18 cellular contexts compared by ENCODE assay signal in the genomic region with DNA sequence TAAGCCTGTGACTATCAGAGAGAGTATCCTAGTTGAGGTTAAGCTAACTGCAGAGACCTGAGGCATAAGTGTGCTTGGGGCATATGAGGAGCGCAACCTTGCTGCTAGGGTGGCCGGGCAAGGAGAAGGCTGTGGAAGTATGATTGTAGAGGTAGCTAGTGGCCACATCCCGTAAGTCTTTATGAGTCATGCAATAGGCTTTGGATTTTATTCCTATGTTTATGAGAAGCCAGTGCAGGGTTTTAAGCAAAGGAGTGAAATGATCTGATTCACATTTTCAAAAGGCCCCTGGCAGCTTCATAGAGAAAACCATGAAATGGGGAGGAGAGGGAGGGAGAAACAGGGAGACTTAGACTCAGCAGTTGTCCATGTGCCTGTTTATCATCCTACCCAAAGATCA.
"Had no signal": no experiment of that assay in that cellular context is flagged by ENCODE, and none has a peak within 500 bp of the region (broad histone marks: within the 10 kb centered on the region; RNA-seq: fewer than 3 reads in every experiment).

No MANE protein-coding gene starts in this region.

- H3K4me3 ChIP-seq: adrenal gland, coronary artery, hepatocyte, left ventricle myocardium inferior, ovary, prostate gland, spleen, thoracic aorta had no signal

- DNase-seq: activated naive CD4-positive, alpha-beta T cell; activated T-cell treated with anti-CD3 and anti-CD28 coated beads, Interleukin-2, amount 50 U/mL, for 24 hours; adrenal gland; cerebellar nuclear complex; foreskin melanocyte; immature natural killer cell; left ventricle myocardium inferior; mammary epithelial cell; midbrain; ovary; spleen; stimulated activated CD4-positive, alpha-beta T cell treated with anti-CD3 and anti-CD28 coated beads, Interleukin-4, amount 100 ng/mL, for 24 hours; stimulated activated naive CD4-positive, alpha-beta T cell treated with Interleukin-2 at 50 U/mL for 16 hours; T-cell had no signal
